23 cellular contexts compared by ENCODE assay signal in the genomic region with DNA sequence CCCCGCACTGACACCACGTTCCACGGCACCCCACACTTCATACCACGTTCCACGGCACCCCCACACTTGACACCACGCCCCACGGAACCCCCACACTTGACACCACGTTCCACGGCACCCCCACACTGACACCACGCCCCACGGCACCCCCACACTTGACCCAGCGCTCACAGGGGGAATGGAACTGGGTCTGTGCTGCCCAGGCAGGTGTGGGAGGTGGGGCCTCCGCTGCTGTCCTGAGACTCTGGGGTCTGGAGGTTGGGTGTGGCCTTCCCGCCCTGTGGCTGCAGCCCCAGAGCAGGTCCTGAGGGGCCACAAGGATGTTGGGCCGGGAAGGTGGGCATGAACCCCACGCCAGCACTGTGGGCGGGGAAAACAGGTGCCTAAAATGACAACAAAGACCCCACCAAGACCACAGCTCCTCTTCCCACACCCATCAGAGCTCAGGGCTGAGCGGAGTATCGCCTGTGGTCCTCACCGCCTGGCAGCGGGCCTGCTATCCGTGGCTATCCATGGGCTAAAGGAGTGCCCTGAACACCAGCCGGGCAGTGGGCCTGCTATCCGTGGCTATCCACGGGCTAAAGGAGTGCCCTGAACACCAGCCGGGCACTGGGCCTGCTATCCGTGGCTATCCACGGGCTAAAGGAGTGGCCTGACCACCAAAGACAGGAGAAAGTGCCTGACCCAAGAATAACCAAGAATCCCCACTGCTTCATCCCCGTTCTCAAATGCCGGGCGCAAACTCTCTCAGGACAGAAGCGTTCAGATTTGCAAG. TPM values are rescaled to one million over a fixed set of nuclear protein-coding genes. Genes with fewer than 3 reads are reported as not detected.
DNase-seq lines count a peak whose midpoint lies in the region; ATAC-seq and TF ChIP-seq lines count a peak whose summit lies in the region.
"Had no signal": no experiment of that assay in that cellular context is flagged by ENCODE, and none has a peak within 500 bp of the region (broad histone marks: within the 10 kb centered on the region; RNA-seq: fewer than 3 reads in every experiment).

No MANE protein-coding gene starts in this region.

- ATAC-seq in GM21576 (IDR thresholded peaks at IDR 0.05; ENCODE audit: unreplicated experiment) = no peak
- no peak for ATAC-seq in body of pancreas
- ATAC-seq: natural killer cell had no signal

- no peaks in the 10 kb centered on the region for H3K36me3 ChIP-seq in suprapubic skin
- no peaks in the 10 kb centered on the region for H3K36me3 ChIP-seq in body of pancreas (replicated peaks in 1 of 2; ENCODE audit: insufficient read depth in 1 of 2, low read depth in 2 of 2)
- H3K36me3 ChIP-seq: HAP-1 had no signal

- H3K4me3 ChIP-seq in suprapubic skin (peak overlapping the region; percentile 16), body of pancreas (no peak overlapping the region)
- H3K4me3 ChIP-seq: HAP-1, hepatocyte, psoas muscle had no signal

- no peaks in the 10 kb centered on the region for H3K9me3 Mint-ChIP-seq in mesothelial cell of epicardium
- H3K9me3 Mint-ChIP-seq: natural killer cell had no signal

- H3K27me3 Mint-ChIP-seq in mesothelial cell of epicardium (ENCODE audit: low read depth) = no peaks in the 10 kb centered on the region

- intact Hi-C loops in body of pancreas (cut with DNase I) = no loop called here

- H3K4me1 ChIP-seq in suprapubic skin = peaks cover 41% of the 10 kb centered on the region
- peaks cover 6% of the 10 kb centered on the region for H3K4me1 ChIP-seq in body of pancreas
- H3K4me1 ChIP-seq: HAP-1 had no signal

- no peak overlapping the region for H3K4me3 Mint-ChIP-seq in mesothelial cell of epicardium
- H3K4me3 Mint-ChIP-seq: activated naive CD4-positive, alpha-beta T cell treated with anti-CD3 and anti-CD28 coated beads for 36 hours; natural killer cell had no signal

- no peak for TF ChIP-seq CTCF in RWPE1 (conservative IDR thresholded peaks at IDR 0.05; ENCODE audit: low read depth)
- no peak for TF ChIP-seq CTCF in mesothelial cell of epicardium (IDR thresholded peaks at IDR 0.05; ENCODE audit: unreplicated experiment)
- TF ChIP-seq CTCF in suprapubic skin (IDR thresholded peaks at IDR 0.05) = no peak
- TF ChIP-seq CTCF in body of pancreas (IDR thresholded peaks at IDR 0.05) = no peak

- POLR2A ChIA-PET in RWPE1 (lab: Yijun Ruan, JAX; ENCODE audit: low non-redundant PET) = interaction anchor here (0.5 kb wide), 1 partner anchor 304 kb away, joined by 3 read pairs; no protein-coding TSS in a partner anchor

- peak overlapping the region; percentile 64 for H3K27ac Mint-ChIP-seq in mesothelial cell of epicardium
- H3K27ac Mint-ChIP-seq: activated naive CD4-positive, alpha-beta T cell treated with anti-CD3 and anti-CD28 coated beads for 36 hours had no signal

- no peak for TF ChIP-seq EP300 in suprapubic skin (IDR thresholded peaks at IDR 0.05)

- H3K27ac ChIP-seq in RWPE1 (peak overlapping the region; percentile 17), caudate nucleus (ENCODE audit: low read depth, low read length) (peak overlapping the region; percentile 36), suprapubic skin (no peak overlapping the region), body of pancreas (no peak overlapping the region)
- H3K27ac ChIP-seq: hepatocyte, HL-60, psoas muscle had no signal

- DNase-seq in RWPE1 (ENCODE audit: low spot score) (no peak), caudate nucleus (lab: John Stamatoyannopoulos, UW) (no peak), mesothelial cell of epicardium (ENCODE audit: low spot score in 2 of 2, unreplicated experiment in 2 of 2) (no peak), suprapubic skin (ENCODE audit: low spot score in 2 of 2) (no peak), body of pancreas (no peak), kidney tubule cell (ENCODE audit: low spot score) (no peak), NCI-H2081 (lab: John Stamatoyannopoulos, UW) (no peak)
- DNase-seq: activated CD4-positive, alpha-beta T cell treated with anti-CD3 and anti-CD28 coated beads, Interleukin-2, amount 50 U/mL, for 1 hour; activated naive CD4-positive, alpha-beta T cell treated with anti-CD3 and anti-CD28 coated beads for 36 hours; COR-L47; effector CD8-positive, alpha-beta T cell; islet precursor cell; mammary epithelial cell; natural killer cell; NCI-H187 treated with DMSO at 0.1 percent for 48 hours; NCI-H446 treated with DMSO at 0.1 percent for 48 hours; NK-92 treated with Interleukin-12 subunit alpha and Interleukin-12 subunit beta, amount 100 ng/mL, for 24 hours; psoas muscle had no signal

- TF ChIP-seq POLR2A in suprapubic skin (IDR thresholded peaks at IDR 0.05) (no peak), body of pancreas (IDR thresholded peaks at IDR 0.05) (no peak)

- H3K27me3 ChIP-seq in suprapubic skin (no peaks in the 10 kb centered on the region), body of pancreas (no peaks in the 10 kb centered on the region)
- H3K27me3 ChIP-seq: hepatocyte had no signal

- H3K9me3 ChIP-seq in suprapubic skin = no peaks in the 10 kb centered on the region
- no peaks in the 10 kb centered on the region for H3K9me3 ChIP-seq in body of pancreas
- H3K9me3 ChIP-seq: HAP-1, psoas muscle had no signal

- CTCF ChIA-PET in RWPE1 (lab: Yijun Ruan, JAX) = interaction anchor here (0.6 kb wide), 1 partner anchor 223 kb away, joined by 3 read pairs; no protein-coding TSS in a partner anchor

- H3K4me1 Mint-ChIP-seq in mesothelial cell of epicardium = peaks cover 23% of the 10 kb centered on the region

- WGBS in suprapubic skin = 88% methylated on average over 10 of the region's 32 CpGs
- 96 to 100% methylated on average over 4 to 27 of the region's 32 CpGs for WGBS in body of pancreas, 2 donors

- no peaks in the 10 kb centered on the region for H3K36me3 Mint-ChIP-seq in mesothelial cell of epicardium
- H3K36me3 Mint-ChIP-seq: natural killer cell had no signal

RNA-seq across cellular contexts. Expression of a gene that starts 59.9 kb away (rescaled TPM):
- total RNA-seq in mesothelial cell of epicardium (0.54 to 1.8 TPM (median 0.57 TPM) in 3 replicates), suprapubic skin (1 to 10 TPM in 1 of 4 donors, under 1 TPM in 3; 0.16 to 1.4 (median 0.53) TPM), body of pancreas (10 to 100 TPM; 28.8 to 38.6 TPM)
- total RNA-seq: Daoy had no signal

Comparison
In these comparisons a context has a peak if more than half of its experiments do, and no peak if none do; other contexts are left out.
1. H3K27ac ChIP-seq: peak in RWPE1 (single experiment) and caudate nucleus (single experiment); none in suprapubic skin (single experiment) and body of pancreas (0 of 4).
2. RNA of a gene that starts 59.9 kb away (total RNA-seq): 28.8 to 38.6 TPM in body of pancreas; 0.16 to 1.4 TPM in suprapubic skin and 0.54 to 1.8 TPM in mesothelial cell of epicardium; every median in the first group is over 10 times any median in the second.